ENCODE assay signal across 8 cellular contexts in genomic region chr9:86126998-86127972, GRCh38. TPM values are rescaled to one million over a fixed set of nuclear protein-coding genes. Genes with fewer than 3 reads are reported as not detected.
DNase-seq lines count a peak whose midpoint lies in the region; ATAC-seq, FAIRE-seq and TF ChIP-seq lines count a peak whose summit lies in the region.

No MANE protein-coding gene starts in this region.

- H3K27ac ChIP-seq in mammary epithelial cell (ENCODE audit: insufficient read depth, low read depth, low read length), result peak overlapping the region; percentile 57
- H3K27ac ChIP-seq in kidney (ENCODE audit: low read depth in 2 of 2, low read length in 2 of 2), result peak overlapping the region; percentile 67 to 77
- peak overlapping the region; percentile 29 for H3K27ac ChIP-seq in suprapubic skin

- no peaks in the 10 kb centered on the region for H3K36me3 Mint-ChIP-seq in activated CD4-positive, alpha-beta memory T cell treated with anti-CD3 and anti-CD28 coated beads, Interleukin-2, amount 10 ng/mL, durations not matched to agents 7 days and 5 days (ENCODE audit: low read depth)

- no peaks in the 10 kb centered on the region for H3K79me2 ChIP-seq in mammary epithelial cell (ENCODE audit: insufficient read depth, low read length)

- H3K4me1 Mint-ChIP-seq in activated CD4-positive, alpha-beta memory T cell treated with anti-CD3 and anti-CD28 coated beads, Interleukin-2, amount 10 ng/mL, durations not matched to agents 7 days and 5 days, result no peaks in the 10 kb centered on the region

- no peaks in the 10 kb centered on the region for H3K36me3 ChIP-seq in mammary epithelial cell (ENCODE audit: insufficient read depth, low read length)
- H3K36me3 ChIP-seq in kidney (ENCODE audit: control insufficient read depth in 1 of 2, insufficient read depth in 2 of 2, low read length in 2 of 2), result no peaks in the 10 kb centered on the region
- no peaks in the 10 kb centered on the region for H3K36me3 ChIP-seq in suprapubic skin

- H3K9me3 Mint-ChIP-seq in activated CD4-positive, alpha-beta memory T cell treated with anti-CD3 and anti-CD28 coated beads, Interleukin-2, amount 10 ng/mL, durations not matched to agents 7 days and 5 days, result peaks cover under 1% of the 10 kb centered on the region

- H3K27me3 Mint-ChIP-seq in activated CD4-positive, alpha-beta memory T cell treated with anti-CD3 and anti-CD28 coated beads, Interleukin-2, amount 10 ng/mL, durations not matched to agents 7 days and 5 days, result peaks cover under 1% of the 10 kb centered on the region

- peak overlapping the region; percentile 25 for H3K4me2 ChIP-seq in mammary epithelial cell (ENCODE audit: insufficient read depth, low read depth, low read length)

- 29% methylated on average over 11 of the region's 11 CpGs for WGBS in mammary epithelial cell (ENCODE audit: low coverage, missing lambda C conversion rate)
- WGBS in suprapubic skin, result 56% methylated on average over 6 of the region's 11 CpGs

- H3K27ac Mint-ChIP-seq in activated CD4-positive, alpha-beta memory T cell treated with anti-CD3 and anti-CD28 coated beads, Interleukin-2, amount 10 ng/mL, durations not matched to agents 7 days and 5 days, result no peak overlapping the region

- BruUV-seq in mammary epithelial cell (replicated peaks; lab: Mats Ljungman, UMichigan), result no TSS peak

- POLR2A ChIA-PET in activated CD4-positive, alpha-beta memory T cell treated with anti-CD3 and anti-CD28 coated beads, Interleukin-2, amount 10 ng/mL, durations not matched to agents 7 days and 5 days (lab: Charles Lee), result no interaction called here

- H3K4me3 Mint-ChIP-seq in activated CD4-positive, alpha-beta memory T cell treated with anti-CD3 and anti-CD28 coated beads, Interleukin-2, amount 10 ng/mL, durations not matched to agents 7 days and 5 days, result no peak overlapping the region

- CTCF ChIA-PET in mammary epithelial cell (lab: Charles Lee; ENCODE audit: low non-redundant PET), result interaction anchor here (0.6 kb wide), 1 partner anchor 92 kb away, joined by 20 read pairs; no protein-coding TSS in a partner anchor
- CTCF ChIA-PET in activated CD4-positive, alpha-beta memory T cell treated with anti-CD3 and anti-CD28 coated beads, Interleukin-2, amount 10 ng/mL, durations not matched to agents 7 days and 5 days (lab: Charles Lee), result no interaction called here

- no peak for ATAC-seq in GM21526 (IDR thresholded peaks at IDR 0.05; ENCODE audit: low FRiP score, unreplicated experiment)

- TF ChIP-seq POLR2A in suprapubic skin (IDR thresholded peaks at IDR 0.05), result no peak

- dilution Hi-C loops in mammary epithelial cell (cut with HindIII; ENCODE audit: low sequenced_read_pairs), result no loop called here

- no peak for FAIRE-seq in kidney (lab: Jason Lieb, UNC)

- intact Hi-C loops in mammary epithelial cell (cut with micrococcal nuclease), result loop anchor here (2.0 kb wide), 1 partner anchor 26 kb away; no protein-coding TSS in a partner anchor
- intact Hi-C loops in kidney (cut with DNase I), result no loop called here

- H3K4me3 ChIP-seq in mammary epithelial cell (replicated peaks in 1 of 3; ENCODE audit: insufficient read depth in 1 of 3, low read depth in 2 of 3, low read length in 3 of 3) (no peak overlapping the region), kidney (ENCODE audit: low read length in 2 of 2) (no peak overlapping the region), suprapubic skin (no peak overlapping the region)

- peak; percentile 97 for DNase-seq in H4 (ENCODE audit: low spot score)
- peak; percentile 92 for DNase-seq in NCI-H2227 (lab: John Stamatoyannopoulos, UW; ENCODE audit: unreplicated experiment)
- peak; percentile 91 for DNase-seq in mammary epithelial cell
- peak; percentile 93 for DNase-seq in kidney
- no peak for DNase-seq in suprapubic skin (ENCODE audit: low spot score in 2 of 2)
- no peak for DNase-seq in activated CD4-positive, alpha-beta memory T cell treated with anti-CD3 and anti-CD28 coated beads, Interleukin-2, amount 10 ng/mL, durations not matched to agents 7 days and 5 days
- DNase-seq in effector CD4-positive, alpha-beta T cell, result no peak

- H2AFZ ChIP-seq in mammary epithelial cell (ENCODE audit: low read depth, low read length), result peak overlapping the region; percentile 23

- TF ChIP-seq CTCF in mammary epithelial cell (conservative IDR thresholded peaks at IDR 0.05 in 1 of 2, IDR thresholded peaks at IDR 0.05 in 1 of 2; ENCODE audit: extremely low read depth in 1 of 2, insufficient read depth in 1 of 2, low read depth in 1 of 2, low read length in 2 of 2) (no peak), kidney (IDR thresholded peaks at IDR 0.05; ENCODE audit: borderline replicate concordance, extremely low read depth, insufficient read depth) (no peak), suprapubic skin (IDR thresholded peaks at IDR 0.05) (no peak)

- H3K9me3 ChIP-seq in mammary epithelial cell (replicated peaks; ENCODE audit: insufficient read depth, low read length), result no peaks in the 10 kb centered on the region
- no peaks in the 10 kb centered on the region for H3K9me3 ChIP-seq in kidney (ENCODE audit: control insufficient read depth in 1 of 2, low read length in 2 of 2)
- no peaks in the 10 kb centered on the region for H3K9me3 ChIP-seq in suprapubic skin

- H4K20me1 ChIP-seq in mammary epithelial cell (ENCODE audit: insufficient read depth, low read length), result no peaks in the 10 kb centered on the region

- H3K4me1 ChIP-seq in mammary epithelial cell (ENCODE audit: insufficient read depth, low read length) (peaks cover 15% of the 10 kb centered on the region), kidney (ENCODE audit: control insufficient read depth in 1 of 2, insufficient read depth in 1 of 2, low read depth in 1 of 2, low read length in 2 of 2) (peaks cover 0 to 7% of the 10 kb centered on the region in 2 donors), suprapubic skin (no peaks in the 10 kb centered on the region)

- in situ Hi-C loops in mammary epithelial cell (cut with MboI; ENCODE audit: low sequenced_read_pairs in 2 of 2), result no loop called here

- H3K9ac ChIP-seq in mammary epithelial cell (ENCODE audit: insufficient read depth, low read length) (no peak overlapping the region), kidney (ENCODE audit: low read length in 2 of 2) (peak overlapping the region in 1 of 2 donors; percentile 53)

- TF ChIP-seq EP300 in suprapubic skin (IDR thresholded peaks at IDR 0.05), result no peak

- H3K27me3 ChIP-seq in mammary epithelial cell (ENCODE audit: insufficient read depth, low read length), result no peaks in the 10 kb centered on the region
- no peaks in the 10 kb centered on the region for H3K27me3 ChIP-seq in suprapubic skin

RNA-seq across cellular contexts. Expression of gene GOLM1, which starts 27.9 kb away (rescaled TPM):
- total RNA-seq in H4 (2014; rRNA removed; shearing (Covaris generic)), result 45.2 and 57.5 TPM in 2 replicates
- total RNA-seq in mammary epithelial cell, result 10 to 100 TPM; 17.7 to 29.5 TPM
- 25.8 TPM for polyA plus RNA-seq in mammary epithelial cell
- polyA minus RNA-seq in mammary epithelial cell, result 8.8 TPM
- 133 TPM for total RNA-seq in kidney
- polyA plus RNA-seq in kidney (ENCODE audit: insufficient read depth, low read depth, low replicate concordance), result 88.6 TPM
- total RNA-seq in suprapubic skin, result 10 to 100 TPM in 3 of 4 donors, 1 to 10 TPM in 1; 6.6 to 10.6 (median 10.3) TPM
- total RNA-seq in activated CD4-positive, alpha-beta memory T cell treated with anti-CD3 and anti-CD28 coated beads, Interleukin-2, amount 10 ng/mL, durations not matched to agents 7 days and 5 days, result 1 to 10 TPM; 3.2 to 4.4 TPM

Comparison
In these comparisons a context has a peak if more than half of its experiments do, and no peak if none do; other contexts are left out.
1. DNase-seq: peak in H4 (single experiment), NCI-H2227 (single experiment), mammary epithelial cell (single experiment) and kidney (single experiment); none in suprapubic skin (0 of 2), activated CD4-positive, alpha-beta memory T cell treated with anti-CD3 and anti-CD28 coated beads, Interleukin-2, amount 10 ng/mL, durations not matched to agents 7 days and 5 days (single experiment) and effector CD4-positive, alpha-beta T cell (single experiment).
2. Peak in every context shown above with its lines, with median percentiles within 50 percentile points of each other: H3K27ac ChIP-seq.